ENCODE assay signal across 14 cellular contexts in genomic region chr10:77419979-77420378, GRCh38.
DNase-seq lines count a peak whose midpoint lies in the region; ATAC-seq and TF ChIP-seq lines count a peak whose summit lies in the region.
"Had no signal": no experiment of that assay in that cellular context is flagged by ENCODE, and none has a peak within 500 bp of the region (broad histone marks: within the 10 kb centered on the region; RNA-seq: fewer than 3 reads in every experiment).

No MANE protein-coding gene starts in this region.

- ATAC-seq in heart right ventricle, result no peak
- no peak for ATAC-seq in aorta (ENCODE audit: low FRiP score)
- ATAC-seq: HCT116 had no signal

- DNase-seq in cardiac septum (ENCODE audit: low spot score) (peak; percentile 20), heart right ventricle (no peak), neuronal stem cell (ENCODE audit: low spot score) (no peak), aorta (no peak), mucosa of gallbladder (ENCODE audit: low spot score) (no peak), NCI-H526 treated with DMSO at 0.1 percent for 48 hours (lab: John Stamatoyannopoulos, UW) (no peak), HT-29 (ENCODE audit: low spot score) (no peak)
- DNase-seq: CD8-positive, alpha-beta memory T cell; DMS53; GF-D8 had no signal

- no peaks in the 10 kb centered on the region for H3K9me3 ChIP-seq in heart right ventricle
- no peaks in the 10 kb centered on the region for H3K9me3 ChIP-seq in neuronal stem cell (replicated peaks in 1 of 2; ENCODE audit: control insufficient read depth in 2 of 2, insufficient read depth in 1 of 2, low read depth in 1 of 2, low read length in 2 of 2)
- no peaks in the 10 kb centered on the region for H3K9me3 ChIP-seq in stomach smooth muscle (ENCODE audit: control insufficient read depth in 2 of 2, low read length in 2 of 2)
- H3K9me3 ChIP-seq in aorta (ENCODE audit: control insufficient read depth, low read length), result no peaks in the 10 kb centered on the region
- H3K9me3 ChIP-seq: BLaER1 had no signal

- peaks cover 0 to 4% (median 0%) of the 10 kb centered on the region in 9 donors for H3K4me1 ChIP-seq in heart right ventricle
- peaks cover 0 to 5% of the 10 kb centered on the region in 2 donors for H3K4me1 ChIP-seq in neuronal stem cell (ENCODE audit: control insufficient read depth in 2 of 2, insufficient read depth in 1 of 2, low read depth in 1 of 2, low read length in 2 of 2)
- H3K4me1 ChIP-seq in stomach smooth muscle (ENCODE audit: control insufficient read depth, insufficient read depth, low read length), result peaks cover 84% of the 10 kb centered on the region
- peaks cover 17 to 31% of the 10 kb centered on the region in 2 donors for H3K4me1 ChIP-seq in aorta (ENCODE audit: control insufficient read depth in 1 of 2, insufficient read depth in 2 of 2, low read length in 2 of 2)

- no peak overlapping the region for H2AFZ ChIP-seq in neuronal stem cell (ENCODE audit: low read length)

- no peak overlapping the region for H2BK12ac ChIP-seq in neuronal stem cell (ENCODE audit: low read length)

- no peak overlapping the region for H2BK5ac ChIP-seq in neuronal stem cell (ENCODE audit: low read length)

- H2BK120ac ChIP-seq in neuronal stem cell (ENCODE audit: low read depth, low read length), result no peak overlapping the region

- WGBS in heart right ventricle, 2 donors, result 94 to 95% methylated on average over 2 of the region's 2 CpGs
- no CpG with 5 or more reads among the region's 2 CpGs for WGBS in neuronal stem cell (ENCODE audit: extremely low coverage in 2 of 2, insufficient read length in 2 of 2, insufficient replicate concordance in 1 of 2), 2 donors
- 62 to 77% methylated on average over 2 of the region's 2 CpGs for WGBS in aorta, 2 donors

- no peak overlapping the region for H2AK5ac ChIP-seq in neuronal stem cell (ENCODE audit: low read depth, low read length)

- H3K14ac ChIP-seq in neuronal stem cell (ENCODE audit: low read length), result no peak overlapping the region

- no peak overlapping the region for H3K4me3 ChIP-seq in heart right ventricle
- H3K4me3 ChIP-seq in neuronal stem cell (ENCODE audit: low read length in 2 of 2), result no peak overlapping the region
- no peak overlapping the region for H3K4me3 ChIP-seq in stomach smooth muscle (ENCODE audit: low read length in 2 of 2)
- H3K4me3 ChIP-seq in aorta (ENCODE audit: low read length in 2 of 2), result no peak overlapping the region
- H3K4me3 ChIP-seq: BLaER1 had no signal

- peaks cover 0 to 4% (median 0%) of the 10 kb centered on the region in 7 donors for H3K27me3 ChIP-seq in heart right ventricle
- no peaks in the 10 kb centered on the region for H3K27me3 ChIP-seq in neuronal stem cell (ENCODE audit: control insufficient read depth in 3 of 3, insufficient read depth in 3 of 3, low read depth in 1 of 3, low read length in 3 of 3)
- no peaks in the 10 kb centered on the region for H3K27me3 ChIP-seq in stomach smooth muscle (ENCODE audit: control insufficient read depth in 1 of 2, insufficient read depth in 2 of 2, low read length in 2 of 2)
- H3K27me3 ChIP-seq in aorta (ENCODE audit: control insufficient read depth in 1 of 2, insufficient read depth in 2 of 2, low read length in 1 of 2), result no peaks in the 10 kb centered on the region
- H3K27me3 ChIP-seq: BLaER1 had no signal

- no peak overlapping the region for H3K27ac ChIP-seq in heart right ventricle
- no peak overlapping the region for H3K27ac ChIP-seq in neuronal stem cell (replicated peaks; ENCODE audit: low read length)
- H3K27ac ChIP-seq in stomach smooth muscle (ENCODE audit: low read length), result peak overlapping the region; percentile 37
- H3K27ac ChIP-seq in aorta (ENCODE audit: low read depth in 1 of 2, low read length in 2 of 2), result peak overlapping the region; percentile 60 to 91
- H3K27ac ChIP-seq: 22Rv1, BLaER1 had no signal

- no peak overlapping the region for H3K4me2 ChIP-seq in neuronal stem cell (ENCODE audit: insufficient read depth, low read length, poor library complexity, severe bottlenecking)
- H3K4me2 ChIP-seq: BLaER1 had no signal

- H2BK15ac ChIP-seq in neuronal stem cell (ENCODE audit: low read length), result no peak overlapping the region

- H3K79me1 ChIP-seq in neuronal stem cell (ENCODE audit: low read depth, low read length), result no peaks in the 10 kb centered on the region

- no peak overlapping the region for H4K8ac ChIP-seq in neuronal stem cell (ENCODE audit: low read depth, low read length)

- H3K9ac ChIP-seq in neuronal stem cell (ENCODE audit: low read depth, low read length, poor library complexity) (no peak overlapping the region), stomach smooth muscle (ENCODE audit: low read length in 2 of 2) (no peak overlapping the region)
- H3K9ac ChIP-seq: BLaER1 had no signal

- H4K91ac ChIP-seq in neuronal stem cell (ENCODE audit: low read depth, low read length, poor library complexity), result no peak overlapping the region

- H3K4ac ChIP-seq in neuronal stem cell (ENCODE audit: low read length), result no peak overlapping the region

- TF ChIP-seq CTCF in heart right ventricle (IDR thresholded peaks at IDR 0.05), result no peak

- intact Hi-C loops in cardiac septum (cut with DNase I), result no loop called here
- intact Hi-C loops in heart right ventricle (cut with DNase I), result loop anchor here in 1 of 10 donors (1.0 kb wide), 1 partner anchor 28 kb away; no protein-coding TSS in a partner anchor
- intact Hi-C loops in aorta (cut with DNase I), result loop anchor here (2.0 to 10.0 kb wide), 4 partner anchors 65 to 215 kb away; partner anchors contain the start of gene KCNMA1 (in 1 of the 2)

- H3K36me3 ChIP-seq in heart right ventricle (no peaks in the 10 kb centered on the region), neuronal stem cell (replicated peaks in 1 of 2; ENCODE audit: control insufficient read depth in 2 of 2, insufficient read depth in 2 of 2, low read length in 2 of 2) (no peaks in the 10 kb centered on the region), stomach smooth muscle (ENCODE audit: control insufficient read depth in 2 of 2, insufficient read depth in 2 of 2, low read length in 2 of 2) (no peaks in the 10 kb centered on the region), aorta (ENCODE audit: control insufficient read depth in 1 of 2, insufficient read depth in 2 of 2, low read length in 1 of 2) (no peaks in the 10 kb centered on the region)
- H3K36me3 ChIP-seq: BLaER1 had no signal

- no peak overlapping the region for H3K23ac ChIP-seq in neuronal stem cell (ENCODE audit: low read depth, low read length, poor library complexity)

- peak overlapping the region; percentile 13 for H3K18ac ChIP-seq in neuronal stem cell (ENCODE audit: low read length)

Comparison
In these comparisons a context has a peak if more than half of its experiments do, and no peak if none do; other contexts are left out.
1. H3K27ac ChIP-seq: peak in stomach smooth muscle (single experiment) and aorta (2 of 2); none in heart right ventricle (0 of 10) and neuronal stem cell (single experiment).